ENCODE assay signal across 31 cellular contexts in the genomic region with DNA sequence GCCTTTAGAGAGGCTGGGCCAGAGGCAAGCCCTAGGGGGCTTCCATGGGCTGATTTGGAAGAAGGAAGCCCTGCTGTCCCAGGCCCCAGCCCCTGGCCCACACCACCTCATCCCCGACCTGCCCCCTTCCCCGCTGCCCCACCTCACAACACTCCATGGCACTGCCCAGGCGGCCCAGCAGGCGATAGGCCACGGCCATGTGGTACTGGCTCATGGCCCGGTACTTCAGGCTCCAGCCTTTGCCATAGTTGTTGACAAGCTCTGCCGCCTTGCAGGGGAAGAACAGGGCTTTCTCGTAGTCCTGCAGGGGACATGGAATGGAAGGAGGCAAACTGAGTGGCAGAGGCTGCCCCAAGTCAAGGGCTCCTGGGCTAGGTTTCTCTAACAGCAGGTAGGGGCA. TPM values are rescaled to one million over a fixed set of nuclear protein-coding genes. Genes with fewer than 3 reads are reported as not detected.
DNase-seq lines count a peak whose midpoint lies in the region; ATAC-seq and TF ChIP-seq lines count a peak whose summit lies in the region.
"Had no signal": no experiment of that assay in that cellular context is flagged by ENCODE, and none has a peak within 500 bp of the region (broad histone marks: within the 10 kb centered on the region; RNA-seq: fewer than 3 reads in every experiment).

No MANE protein-coding gene starts in this region.

- peak overlapping the region in 40 of 59 donors; percentile 4 to 71 (median 48) for H3K27ac ChIP-seq in dorsolateral prefrontal cortex
- peak overlapping the region; percentile 39 to 58 (median 46) for H3K27ac ChIP-seq in gastrocnemius medialis
- H3K27ac ChIP-seq: esophagus squamous epithelium, foreskin keratinocyte, thoracic aorta, uterus had no signal

- peaks cover 17 to 19% of the 10 kb centered on the region in 2 donors for H3K4me1 ChIP-seq in gastrocnemius medialis
- H3K4me1 ChIP-seq: foreskin keratinocyte, uterus had no signal

- TF ChIP-seq CTCF in dorsolateral prefrontal cortex (IDR thresholded peaks at IDR 0.05 in 54 of 56, conservative IDR thresholded peaks at IDR 0.05 in 2 of 56; ENCODE audit: low read depth in 1 of 56, partially characterized antibody in 56 of 56), result peak in 1 of 56 donors; percentile 10
- no peak for TF ChIP-seq CTCF in gastrocnemius medialis (IDR thresholded peaks at IDR 0.05 in 4 of 5, conservative IDR thresholded peaks at IDR 0.05 in 1 of 5)

- TF ChIP-seq POLR2A in gastrocnemius medialis (IDR thresholded peaks at IDR 0.05), result no peak

- no peaks in the 10 kb centered on the region for H3K9me3 ChIP-seq in gastrocnemius medialis
- H3K9me3 ChIP-seq: esophagus squamous epithelium, MG63, thoracic aorta, uterus had no signal

- in situ Hi-C loops in G401 (cut with HindIII; ENCODE audit: low sequenced_read_pairs) (no loop called here), gastrocnemius medialis (cut with MboI; ENCODE audit: low sequenced_read_pairs in 4 of 4) (loop anchor here in 1 of 4 donors (10.0 kb wide), 1 partner anchor 58 kb away; no protein-coding TSS in a partner anchor)

- H3K36me3 ChIP-seq in gastrocnemius medialis, result peaks cover 0 to 7% of the 10 kb centered on the region in 2 donors
- H3K36me3 ChIP-seq: esophagus squamous epithelium, MG63, thoracic aorta, uterus had no signal

- H3K4me3 ChIP-seq in dorsolateral prefrontal cortex (no peak overlapping the region), gastrocnemius medialis (no peak overlapping the region)
- H3K4me3 ChIP-seq: esophagus squamous epithelium, MG63, thoracic aorta, uterus had no signal

- peak; percentile 39 for ATAC-seq in left lobe of liver
- peak; percentile 49 to 71 for ATAC-seq in gastrocnemius medialis
- ATAC-seq in HG02885 (IDR thresholded peaks at IDR 0.05; ENCODE audit: poor library complexity, unreplicated experiment), result no peak
- ATAC-seq: activated CD4-positive, CD25-positive, alpha-beta regulatory T cell treated with anti-CD3 and anti-CD28 coated beads, Interleukin-2, amount 50 U/mL, for 24 hours; activated naive CD8-positive, alpha-beta T cell treated with anti-CD3 and anti-CD28 coated beads, Interleukin-2, amount 50 U/mL, for 24 hours; CD8-positive, alpha-beta T cell; T-helper 17 cell had no signal

- DNase-seq in G401 (ENCODE audit: low spot score), result peak; percentile 78
- peak in 7 of 10 donors; percentile 27 to 70 (median 66) for DNase-seq in dorsolateral prefrontal cortex
- DNase-seq in left lobe of liver (ENCODE audit: low spot score), result no peak
- peak; percentile 43 to 48 for DNase-seq in gastrocnemius medialis
- no peak for DNase-seq in NCI-H2107 treated with DMSO at 0.1 percent for 48 hours (lab: John Stamatoyannopoulos, UW; ENCODE audit: unreplicated experiment)
- DNase-seq in NCI-H510A treated with DMSO at 0.1 percent for 48 hours (lab: John Stamatoyannopoulos, UW), result no peak
- no peak for DNase-seq in NCI-H345 (lab: John Stamatoyannopoulos, UW)
- DNase-seq: activated CD4-positive, alpha-beta memory T cell treated with anti-CD3 and anti-CD28 coated beads, Interleukin-2, amount 10 ng/mL, durations not matched to agents 7 days and 5 days; activated CD8-positive, alpha-beta memory T cell treated with anti-CD3 and anti-CD28 coated beads, Interleukin-2, amount 50 U/mL, for 4 hours; activated naive CD4-positive, alpha-beta T cell; activated naive CD8-positive, alpha-beta T cell treated with anti-CD3 and anti-CD28 coated beads, Interleukin-2, amount 50 U/mL, for 24 hours; AML-193; CD8-positive, alpha-beta T cell; esophagus squamous epithelium; foreskin keratinocyte; immature natural killer cell; KG1; MG63; NCI-H1105; NCI-H187 treated with DMSO at 0.1 percent for 48 hours; NCI-H526 treated with DMSO at 0.1 percent for 48 hours; NK-92 treated with Interleukin-12 subunit alpha and Interleukin-12 subunit beta, amount 100 ng/mL, for 24 hours; PC-3; small intestine; stimulated activated naive CD4-positive, alpha-beta T cell; T-helper 17 cell; uterus had no signal

- H3K27me3 ChIP-seq in dorsolateral prefrontal cortex, result no peaks in the 10 kb centered on the region
- H3K27me3 ChIP-seq in gastrocnemius medialis, result no peaks in the 10 kb centered on the region
- H3K27me3 ChIP-seq: esophagus squamous epithelium, foreskin keratinocyte, MG63, uterus had no signal

- intact Hi-C loops in dorsolateral prefrontal cortex (cut with DNase I), result no loop called here
- intact Hi-C loops in gastrocnemius medialis (cut with DNase I; ENCODE audit: low total_unique reads), result loop anchor here (10.0 kb wide), 1 partner anchor 258 kb away; a partner anchor contains a TSS

RNA-seq across cellular contexts. Expression of a gene that starts 6.4 kb away (rescaled TPM):
- not detected in 2 replicates for total RNA-seq in G401 (2014; rRNA removed; shearing (Covaris generic))
- total RNA-seq in dorsolateral prefrontal cortex (1 to 10 TPM in 5 of 120 experiments, under 1 TPM in 44, not detected in 71; 0.26 to 2.1 (median 0.56) TPM), left lobe of liver (0.68 TPM), gastrocnemius medialis (10 to 100 TPM; 48.9 to 68.6 (median 59.4) TPM)
- total RNA-seq: H4, PC-3 had no signal

RNA-seq across cellular contexts. Expression of a gene that starts 16.3 kb away (rescaled TPM):
- 149 and 239 TPM in 2 replicates for total RNA-seq in G401 (2014; rRNA removed; shearing (Covaris generic))
- total RNA-seq in dorsolateral prefrontal cortex, result 100 to 1,000 TPM in 90 of 120 experiments, 10 to 100 TPM in 30; 65.6 to 166 (median 113) TPM
- 64.6 TPM for total RNA-seq in left lobe of liver
- 100 to 1,000 TPM; 243 to 350 (median 329) TPM for total RNA-seq in gastrocnemius medialis

RNA-seq across cellular contexts. Expression of a gene that starts 34.1 kb away (rescaled TPM):
- total RNA-seq in G401 (2014; rRNA removed; shearing (Covaris generic)), result 22.9 and 43.0 TPM in 2 replicates
- 10 to 100 TPM; 29.5 to 62.3 (median 39.7) TPM for total RNA-seq in dorsolateral prefrontal cortex
- total RNA-seq in left lobe of liver, result 15.8 TPM
- 10 to 100 TPM; 16.8 to 48.9 (median 25.6) TPM for total RNA-seq in gastrocnemius medialis

Comparison
In these comparisons a context has a peak if more than half of its experiments do, and no peak if none do; other contexts are left out.
1. DNase-seq: peak in G401 (single experiment), dorsolateral prefrontal cortex (7 of 10) and gastrocnemius medialis (2 of 2); none in left lobe of liver (single experiment), NCI-H2107 treated with DMSO at 0.1 percent for 48 hours (single experiment), NCI-H510A treated with DMSO at 0.1 percent for 48 hours (single experiment) and NCI-H345 (single experiment).
2. RNA of a gene that starts 6.4 kb away (total RNA-seq): 48.9 to 68.6 TPM in gastrocnemius medialis; 0.68 TPM in left lobe of liver (single experiment), 0.26 to 2.1 TPM in dorsolateral prefrontal cortex and not detected in G401; every median in the first group is over 10 times any median in the second.